In genomic region chr12:101832030-101832429, GRCh38 we compare ENCODE assay signal across 17 cellular contexts.
"Had no signal": no experiment of that assay in that cellular context is flagged by ENCODE, and none has a peak within 500 bp of the region (broad histone marks: within the 10 kb centered on the region; RNA-seq: fewer than 3 reads in every experiment).

No MANE protein-coding gene starts in this region.

- H3K4me1 ChIP-seq: colonic mucosa had no signal

- H3K4me3 ChIP-seq: colonic mucosa had no signal

- H3K9me3 ChIP-seq: adrenal gland, colonic mucosa, gastrocnemius medialis, heart right ventricle, left lung, tibial artery had no signal

- H3K27ac Mint-ChIP-seq: memory B cell, T-helper 17 cell had no signal

- H3K27me3 Mint-ChIP-seq: memory B cell, T-helper 17 cell had no signal

- H3K27ac ChIP-seq: adrenal gland, colonic mucosa, left lung, SK-N-MC, tibial artery had no signal

- ATAC-seq: gastrocnemius medialis, heart right ventricle, left lung, T-helper 17 cell had no signal

- FAIRE-seq: endothelial cell of umbilical vein, islet of Langerhans had no signal

- DNase-seq: activated CD4-positive, CD25-positive, alpha-beta regulatory T cell; activated naive CD4-positive, alpha-beta T cell; activated T-cell treated with anti-CD3 and anti-CD28 coated beads, Interleukin-2, amount 50 U/mL, for 48 hours; adrenal gland; caudate nucleus; colonic mucosa; effector CD4-positive, alpha-beta T cell; gastrocnemius medialis; heart right ventricle; left lung; retina; T-helper 17 cell; tibial artery had no signal

- H3K36me3 ChIP-seq: adrenal gland, colonic mucosa, gastrocnemius medialis, heart right ventricle, left lung, tibial artery had no signal

- H3K36me3 Mint-ChIP-seq: memory B cell had no signal

- H3K4me3 Mint-ChIP-seq: memory B cell had no signal

- H3K27me3 ChIP-seq: adrenal gland, colonic mucosa, gastrocnemius medialis, heart right ventricle, left lung, tibial artery had no signal

- H3K9me3 Mint-ChIP-seq: memory B cell had no signal
